8 cellular contexts compared by ENCODE assay signal in genomic region chr7:105934577-105935185, GRCh38. TPM values are rescaled to one million over a fixed set of nuclear protein-coding genes. Genes with fewer than 3 reads are reported as not detected.
DNase-seq lines count a peak whose midpoint lies in the region; ATAC-seq and TF ChIP-seq lines count a peak whose summit lies in the region.

No MANE protein-coding gene starts in this region.

- no peaks in the 10 kb centered on the region for H4K20me1 ChIP-seq in OCI-LY7 (ENCODE audit: insufficient read depth, low read length)

- H2AFZ ChIP-seq in OCI-LY7 (ENCODE audit: low read length) (no peak overlapping the region), trophoblast cell (ENCODE audit: insufficient read depth, low read length, poor library complexity) (no peak overlapping the region)

- BruUV-seq in OCI-LY7 (replicated peaks; lab: Mats Ljungman, UMichigan) = no TSS peak

- ATAC-seq in HG03354 (IDR thresholded peaks at IDR 0.05; ENCODE audit: poor library complexity, severe bottlenecking, unreplicated experiment) (no peak), HG03378 (IDR thresholded peaks at IDR 0.05; ENCODE audit: unreplicated experiment) (no peak)

- no peak overlapping the region for H2BK5ac ChIP-seq in trophoblast cell (ENCODE audit: low read depth, low read length, poor library complexity)

- H4K8ac ChIP-seq in trophoblast cell (ENCODE audit: low read depth, low read length) = no peak overlapping the region

- peaks cover 3% of the 10 kb centered on the region for H3K79me1 ChIP-seq in trophoblast cell (ENCODE audit: low read length)

- H3K4me1 ChIP-seq in OCI-LY7 (ENCODE audit: insufficient read depth, low read length, poor library complexity, severe bottlenecking) (no peaks in the 10 kb centered on the region), trophoblast cell (ENCODE audit: control insufficient read depth in 1 of 2, insufficient read depth in 2 of 2, low read length in 2 of 2) (peaks cover 9 to 10% of the 10 kb centered on the region in 2 experiments)

- POLR2A ChIA-PET in OCI-LY7 (lab: Charles Lee) = interaction anchor here (0.5 to 0.9 kb wide), 4 partner anchors 11 to 350 kb away, joined by 3 to 4 read pairs (median 3); partner anchors contain the start of gene NAMPT

- H3K18ac ChIP-seq in trophoblast cell (ENCODE audit: low read length) = no peak overlapping the region

- no peak overlapping the region for H3K4ac ChIP-seq in trophoblast cell (ENCODE audit: low read depth, low read length)

- H2BK12ac ChIP-seq in trophoblast cell (ENCODE audit: low read length) = no peak overlapping the region

- WGBS in trophoblast cell (ENCODE audit: extremely low coverage, insufficient coverage, insufficient read length) = no CpG with 5 or more reads among the region's 7 CpGs

- H3K14ac ChIP-seq in trophoblast cell (ENCODE audit: low read length) = no peak overlapping the region

- H3K23ac ChIP-seq in trophoblast cell (ENCODE audit: low read length) = no peak overlapping the region

- DNase-seq in AG09319 (ENCODE audit: extremely low read depth, low read depth) = peak; percentile 47
- DNase-seq in HPDE6-E6E7 (ENCODE audit: extremely low spot score) = peak; percentile 21
- peak; percentile 55 for DNase-seq in OCI-LY7 (ENCODE audit: low spot score)
- DNase-seq in fibroblast of the aortic adventitia (ENCODE audit: low read depth) = peak; percentile 69
- DNase-seq in trophoblast cell = peak; percentile 25 to 50
- no peak for DNase-seq in stimulated activated CD4-positive, alpha-beta T cell treated with anti-CD3 and anti-CD28 coated beads, Interleukin-4, amount 100 ng/mL, for 24 hours

- no peak overlapping the region for H2AK5ac ChIP-seq in trophoblast cell (ENCODE audit: low read length)

- no peak overlapping the region for H2BK120ac ChIP-seq in trophoblast cell (ENCODE audit: insufficient read depth, low read length, poor library complexity)

- H3K36me3 ChIP-seq in OCI-LY7 (ENCODE audit: insufficient read depth, low read length) = no peaks in the 10 kb centered on the region
- H3K36me3 ChIP-seq in trophoblast cell (ENCODE audit: control insufficient read depth in 1 of 2, insufficient read depth in 2 of 2, low read length in 2 of 2) = no peaks in the 10 kb centered on the region

- H3K9me3 ChIP-seq in OCI-LY7 (ENCODE audit: low read length) (no peaks in the 10 kb centered on the region), trophoblast cell (ENCODE audit: insufficient read depth, low read depth, low read length) (no peaks in the 10 kb centered on the region)

- no peaks in the 10 kb centered on the region for H3K79me2 ChIP-seq in OCI-LY7 (ENCODE audit: insufficient read depth, low read depth, low read length)
- H3K79me2 ChIP-seq in trophoblast cell (ENCODE audit: control insufficient read depth, insufficient read depth, low read length, poor library complexity) = no peaks in the 10 kb centered on the region

- TF ChIP-seq CTCF in AG09319 (IDR thresholded peaks at IDR 0.05; ENCODE audit: low read depth, low read length) = peak; percentile 38
- peak; percentile 72 for TF ChIP-seq CTCF in OCI-LY7 (conservative IDR thresholded peaks at IDR 0.05; ENCODE audit: low read length)
- peak; percentile 37 for TF ChIP-seq CTCF in fibroblast of the aortic adventitia (IDR thresholded peaks at IDR 0.05; ENCODE audit: insufficient read depth, low read length)

- no peak overlapping the region for H3K4me3 ChIP-seq in OCI-LY7 (ENCODE audit: low read depth, low read length, poor library complexity, severe bottlenecking)
- H3K4me3 ChIP-seq in fibroblast of the aortic adventitia (ENCODE audit: low read depth, low read length) = no peak overlapping the region
- H3K4me3 ChIP-seq in trophoblast cell (ENCODE audit: low read depth, low read length) = no peak overlapping the region

- H3K27ac ChIP-seq in OCI-LY7 (ENCODE audit: low read depth, low read length, poor library complexity, severe bottlenecking) (no peak overlapping the region), trophoblast cell (ENCODE audit: low read depth, low read length) (no peak overlapping the region)

- H3K4me2 ChIP-seq in OCI-LY7 (ENCODE audit: low read length) = no peak overlapping the region
- H3K4me2 ChIP-seq in trophoblast cell (ENCODE audit: low read length) = no peak overlapping the region

- CTCF ChIA-PET in OCI-LY7 (lab: Charles Lee; ENCODE audit: unreplicated experiment) = interaction anchor here (0.8 kb wide), 1 partner anchor 233 kb away, joined by 3 read pairs; no protein-coding TSS in a partner anchor

- H3K27me3 ChIP-seq in trophoblast cell (ENCODE audit: insufficient read depth, low read length) = no peaks in the 10 kb centered on the region

- no peak overlapping the region for H4K91ac ChIP-seq in trophoblast cell (ENCODE audit: low read depth, low read length)

- intact Hi-C loops in OCI-LY7 (cut with micrococcal nuclease; ENCODE audit: unreplicated experiment) = loop anchor here (1.0 to 2.0 kb wide), 3 partner anchors 108 to 232 kb away; no protein-coding TSS in a partner anchor

- H3K9ac ChIP-seq in trophoblast cell (ENCODE audit: low read length) = no peak overlapping the region

- H4K12ac ChIP-seq in trophoblast cell (ENCODE audit: low read depth, low read length) = no peak overlapping the region

- no peaks in the 10 kb centered on the region for H3K9me2 ChIP-seq in OCI-LY7 (ENCODE audit: insufficient read depth, low read length)

RNA-seq across cellular contexts. Expression of gene CDHR3, which starts 28.4 kb away (rescaled TPM):
- total RNA-seq in OCI-LY7 (2014; rRNA removed; shearing (Covaris generic)) = 1.2 and 2.8 TPM in 2 replicates
- total RNA-seq in OCI-LY7 (2022) (0.30 and 0.42 TPM in 2 replicates), fibroblast of the aortic adventitia (ENCODE audit: low replicate concordance) (14.0 and 19.6 TPM in 2 replicates)
- polyA plus RNA-seq in trophoblast cell (2013) = 0.60 and 0.82 TPM in 2 replicates

RNA-seq across cellular contexts. Expression of gene ATXN7L1, which starts 58.3 kb away (rescaled TPM):
- total RNA-seq in OCI-LY7 (2014; rRNA removed; shearing (Covaris generic)) = not detected in 2 replicates
- total RNA-seq in OCI-LY7 (2022) = 0.59 and 0.68 TPM in 2 replicates
- 2.7 and 13.8 TPM in 2 replicates for total RNA-seq in fibroblast of the aortic adventitia (ENCODE audit: low replicate concordance)
- polyA plus RNA-seq in trophoblast cell (2013) = 4.0 TPM in 2 replicates
